In genomic region chr17:39077874-39078273, GRCh38 we compare ENCODE assay signal across 19 cellular contexts.
DNase-seq lines count a peak whose midpoint lies in the region; ATAC-seq, FAIRE-seq and TF ChIP-seq lines count a peak whose summit lies in the region.
"Had no signal": no experiment of that assay in that cellular context is flagged by ENCODE, and none has a peak within 500 bp of the region (broad histone marks: within the 10 kb centered on the region; RNA-seq: fewer than 3 reads in every experiment).

No MANE protein-coding gene starts in this region.

- H3K4me2 ChIP-seq in HepG2 (ENCODE audit: low read depth, low read length) (no peak overlapping the region), PC-9 (no peak overlapping the region)

- in situ Hi-C loops in HepG2 (cut with HindIII; ENCODE audit: extremely low pct_ligation_motif_present, low pct_unique_long_range_greater_than_20kb), result no loop called here

- BruUV-seq in HepG2 (replicated peaks; lab: Mats Ljungman, UMichigan), result no TSS peak
- BruUV-seq in PC-9 (replicated peaks; lab: Mats Ljungman, UMichigan), result no TSS peak

- no peak for DNase-seq in HepG2 (ENCODE audit: low spot score)
- DNase-seq in right lobe of liver, result no peak
- no peak for DNase-seq in PC-9
- DNase-seq in epithelial cell of esophagus (ENCODE audit: low read depth), result no peak
- no peak for DNase-seq in vagina (ENCODE audit: extremely low spot score in 2 of 2)
- no peak for DNase-seq in H4 (ENCODE audit: low spot score)
- DNase-seq in Kasumi-1 (lab: John Stamatoyannopoulos, UW), result no peak
- DNase-seq in activated naive CD4-positive, alpha-beta T cell treated with anti-CD3 and anti-CD28 coated beads, Interleukin-2, amount 50 U/mL, for 16 hours, result no peak
- DNase-seq: activated CD4-positive, CD25-positive, alpha-beta regulatory T cell treated with anti-CD3 and anti-CD28 coated beads, Interleukin-2, amount 50 U/mL, for 72 hours; CD4-positive, alpha-beta T cell; DMS53; dorsolateral prefrontal cortex; erythroblast; left lung; NCI-H1436 treated with DMSO at 0.1 percent for 48 hours; NCI-H69; Peyer's patch; substantia nigra; uterus had no signal

- H3K9ac ChIP-seq in HepG2 (ENCODE audit: insufficient read depth, low read depth, low read length), result no peak overlapping the region

- H2AFZ ChIP-seq in HepG2 (ENCODE audit: low read length) (no peak overlapping the region), PC-9 (no peak overlapping the region)

- POLR2A ChIA-PET in HepG2 (lab: Yijun Ruan, JAX), result no interaction called here
- POLR2A ChIA-PET in PC-9 (lab: Charles Lee; ENCODE audit: unreplicated experiment), result no interaction called here

- H3K9me3 ChIP-seq in HepG2 (ENCODE audit: low read length) (no peaks in the 10 kb centered on the region), right lobe of liver (no peaks in the 10 kb centered on the region), PC-9 (ENCODE audit: insufficient read depth, low read depth) (no peaks in the 10 kb centered on the region), vagina (no peaks in the 10 kb centered on the region)
- H3K9me3 ChIP-seq: left lung, Peyer's patch, uterus had no signal

- H4K20me1 ChIP-seq in HepG2 (ENCODE audit: insufficient read depth, low read length), result no peaks in the 10 kb centered on the region
- no peaks in the 10 kb centered on the region for H4K20me1 ChIP-seq in PC-9 (ENCODE audit: insufficient read depth)

- H3K79me2 ChIP-seq in HepG2 (ENCODE audit: insufficient read depth, low read length) (no peaks in the 10 kb centered on the region), PC-9 (ENCODE audit: low read depth) (no peaks in the 10 kb centered on the region)

- TF ChIP-seq CTCF in HepG2 (CRISPR knock-in tag; IDR thresholded peaks at IDR 0.05) (0 out of 2 replicates have a peak, but pooled peaks have one; percentile 23), right lobe of liver (IDR thresholded peaks at IDR 0.05) (no peak), PC-9 (conservative IDR thresholded peaks at IDR 0.05) (0 out of 2 replicates have a peak, but pooled peaks have one; percentile 17), epithelial cell of esophagus (IDR thresholded peaks at IDR 0.05; ENCODE audit: insufficient read depth, low read depth, low read length, missing control alignments) (peak; percentile 7), vagina (IDR thresholded peaks at IDR 0.05) (no peak)

- H3K36me3 ChIP-seq in HepG2 (replicated peaks in 1 of 2; ENCODE audit: control insufficient read depth in 1 of 2, insufficient read depth in 2 of 2, low read length in 2 of 2) (no peaks in the 10 kb centered on the region), right lobe of liver (no peaks in the 10 kb centered on the region), PC-9 (ENCODE audit: low read depth) (no peaks in the 10 kb centered on the region), vagina (no peaks in the 10 kb centered on the region)
- H3K36me3 ChIP-seq: left lung, Peyer's patch, uterus had no signal

- 0 out of 5 replicates have a peak, but pooled peaks cover 0 to 5% of the 10 kb centered on the region in 2 experiments for H3K27me3 ChIP-seq in HepG2 (ENCODE audit: control insufficient read depth in 1 of 2, insufficient read depth in 2 of 2, low read length in 2 of 2)
- H3K27me3 ChIP-seq in right lobe of liver, result no peaks in the 10 kb centered on the region
- no peaks in the 10 kb centered on the region for H3K27me3 ChIP-seq in PC-9 (ENCODE audit: insufficient read depth, low read depth)
- H3K27me3 ChIP-seq in vagina, result no peaks in the 10 kb centered on the region
- H3K27me3 ChIP-seq: dorsolateral prefrontal cortex, left lung, Peyer's patch, uterus had no signal

- TF ChIP-seq POLR2A in HepG2 (IDR thresholded peaks at IDR 0.05; ENCODE audit: insufficient read depth in 1 of 2, low read depth in 2 of 2, low read length in 2 of 2) (no peak), right lobe of liver (IDR thresholded peaks at IDR 0.05) (no peak), vagina (IDR thresholded peaks at IDR 0.05) (no peak)

- H3K4me1 ChIP-seq in HepG2 (ENCODE audit: insufficient read depth, low read length) (0 out of 2 replicates have a peak, but pooled peaks cover 4% of the 10 kb centered on the region), right lobe of liver (no peaks in the 10 kb centered on the region), PC-9 (replicated peaks; ENCODE audit: insufficient read depth) (no peaks in the 10 kb centered on the region), vagina (peaks cover 37% of the 10 kb centered on the region)
- H3K4me1 ChIP-seq: uterus had no signal

- ATAC-seq in HepG2 (no peak; the same call in 2 of the 3 replicates), right lobe of liver (no peak)
- ATAC-seq: left lung had no signal

- no peak for FAIRE-seq in HepG2 (lab: Jason Lieb, UNC)

- H3K9me2 ChIP-seq in PC-9 (ENCODE audit: insufficient read depth), result no peaks in the 10 kb centered on the region

- intact Hi-C loops in HepG2 (cut with micrococcal nuclease; ENCODE audit: unreplicated experiment) (no loop called here), right lobe of liver (cut with DNase I) (no loop called here), PC-9 (cut with micrococcal nuclease; ENCODE audit: unreplicated experiment) (no loop called here), vagina (cut with DNase I) (no loop called here)

- no peak overlapping the region for H3K27ac ChIP-seq in HepG2 (ENCODE audit: extremely low read length, insufficient read depth, low read length)
- no peak overlapping the region for H3K27ac ChIP-seq in right lobe of liver
- no peak overlapping the region for H3K27ac ChIP-seq in PC-9
- peak overlapping the region; percentile 33 for H3K27ac ChIP-seq in vagina
- H3K27ac ChIP-seq: dorsolateral prefrontal cortex, left lung, Peyer's patch had no signal

- WGBS in HepG2 (ENCODE audit: low lambda C conversion rate), result 4% methylated on average over 4 of the region's 5 CpGs
- WGBS in right lobe of liver (ENCODE audit: insufficient coverage, low coverage, low lambda C conversion rate, missing lambda C conversion rate), result 34% methylated on average over 2 of the region's 5 CpGs

- no peak for TF ChIP-seq EP300 in HepG2 (IDR thresholded peaks at IDR 0.05; ENCODE audit: low read depth in 2 of 2, low read length in 2 of 2)
- TF ChIP-seq EP300 in HepG2 (CRISPR knock-in tag; IDR thresholded peaks at IDR 0.05; ENCODE audit: borderline replicate concordance), result no peak

- H3F3A ChIP-seq in PC-9 (ENCODE audit: insufficient read depth, low read depth), result no peaks in the 10 kb centered on the region

- H3K4me3 ChIP-seq in HepG2 (replicated peaks in 1 of 3; ENCODE audit: insufficient read depth in 1 of 3, low read depth in 2 of 3, low read length in 3 of 3) (no peak overlapping the region), right lobe of liver (no peak overlapping the region), PC-9 (no peak overlapping the region), epithelial cell of esophagus (ENCODE audit: low read length) (no peak overlapping the region), vagina (no peak overlapping the region)
- H3K4me3 ChIP-seq: dorsolateral prefrontal cortex, left lung, Peyer's patch, uterus had no signal

- no peak for TF ChIP-seq RAD21 in HepG2 (CRISPR knock-in tag; IDR thresholded peaks at IDR 0.05)

- CTCF ChIA-PET in HepG2 (lab: Yijun Ruan, JAX; ENCODE audit: low intra/inter-chr PET ratio, low total read pairs), result no interaction called here
- CTCF ChIA-PET in PC-9 (lab: Charles Lee), result interaction anchor here (1.2 kb wide), 1 partner anchor 95 kb away, joined by 4 read pairs; no protein-coding TSS in a partner anchor

TF ChIP-seq in HepG2, 621 proteins besides CTCF, POLR2A, EP300 and RAD21 (continues in another document):
- TF ChIP-seq ZNF33A (CRISPR knock-in tag; IDR thresholded peaks at IDR 0.05; ENCODE audit: borderline replicate concordance), result no peak
- TF ChIP-seq NR2F1 (CRISPR knock-in tag; IDR thresholded peaks at IDR 0.05), result no peak
- TF ChIP-seq DNMT1 (CRISPR knock-in tag; IDR thresholded peaks at IDR 0.05), result no peak
- no peak for TF ChIP-seq ZHX2 (IDR thresholded peaks at IDR 0.05; ENCODE audit: low read depth)
- no peak for TF ChIP-seq ZHX2 (CRISPR knock-in tag; IDR thresholded peaks at IDR 0.05; ENCODE audit: borderline replicate concordance)
- TF ChIP-seq XRCC5 (optimal IDR thresholded peaks at IDR 0.05; ENCODE audit: low read length), result no peak
- TF ChIP-seq ZMYM3 (CRISPR knock-in tag; IDR thresholded peaks at IDR 0.05), result no peak
- no peak for TF ChIP-seq CCAR2 (optimal IDR thresholded peaks at IDR 0.05; ENCODE audit: low read depth, low read length)

Comparison
In these comparisons a context has a peak if more than half of its experiments do, and no peak if none do; other contexts are left out.
1. CTCF ChIP-seq: peak in HepG2 (single experiment), PC-9 (single experiment) and epithelial cell of esophagus (single experiment); none in right lobe of liver (0 of 4) and vagina (0 of 3).